Comparison of ENCODE assay signal across 12 cellular contexts in genomic region chr3:190319660-190320059, GRCh38. TPM values are rescaled to one million over a fixed set of nuclear protein-coding genes. Genes with fewer than 3 reads are reported as not detected.
DNase-seq lines count a peak whose midpoint lies in the region; ATAC-seq, FAIRE-seq and TF ChIP-seq lines count a peak whose summit lies in the region.
"Had no signal": no experiment of that assay in that cellular context is flagged by ENCODE, and none has a peak within 500 bp of the region (broad histone marks: within the 10 kb centered on the region; RNA-seq: fewer than 3 reads in every experiment).

No MANE protein-coding gene starts in this region.

- H3K4me3 ChIP-seq in breast epithelium = no peak overlapping the region
- H3K4me3 ChIP-seq in tibial artery = no peak overlapping the region

- H3K36me3 ChIP-seq in breast epithelium (no peaks in the 10 kb centered on the region), tibial artery (no peaks in the 10 kb centered on the region)

- H3K4me3 Mint-ChIP-seq in MCF 10A (ENCODE audit: unreplicated experiment) (peak overlapping the region; percentile 95), osteocyte (ENCODE audit: unreplicated experiment) (peak overlapping the region; percentile 88), glutamatergic neuron (ENCODE audit: unreplicated experiment) (no peak overlapping the region)
- no peak overlapping the region for H3K4me3 Mint-ChIP-seq in activated naive CD8-positive, alpha-beta T cell treated with anti-CD3 and anti-CD28 coated beads, Interleukin-2, amount 50 U/mL, for 24 hours
- H3K4me3 Mint-ChIP-seq: B cell had no signal

- no peaks in the 10 kb centered on the region for H3K27me3 Mint-ChIP-seq in MCF 10A (ENCODE audit: insufficient read depth, unreplicated experiment)
- peaks cover 35% of the 10 kb centered on the region for H3K27me3 Mint-ChIP-seq in activated naive CD8-positive, alpha-beta T cell treated with anti-CD3 and anti-CD28 coated beads, Interleukin-2, amount 50 U/mL, for 24 hours
- H3K27me3 Mint-ChIP-seq in osteocyte (ENCODE audit: unreplicated experiment) = no peaks in the 10 kb centered on the region
- H3K27me3 Mint-ChIP-seq in glutamatergic neuron (ENCODE audit: unreplicated experiment) = peaks cover 6% of the 10 kb centered on the region

- H3K27ac Mint-ChIP-seq in MCF 10A (ENCODE audit: low read depth, unreplicated experiment) = peak overlapping the region; percentile 96
- no peak overlapping the region for H3K27ac Mint-ChIP-seq in activated naive CD8-positive, alpha-beta T cell treated with anti-CD3 and anti-CD28 coated beads, Interleukin-2, amount 50 U/mL, for 24 hours
- H3K27ac Mint-ChIP-seq in osteocyte (ENCODE audit: unreplicated experiment) = no peak overlapping the region
- no peak overlapping the region for H3K27ac Mint-ChIP-seq in glutamatergic neuron (ENCODE audit: unreplicated experiment)
- H3K27ac Mint-ChIP-seq: B cell had no signal

- H3K4me1 ChIP-seq in breast epithelium = no peaks in the 10 kb centered on the region
- H3K4me1 ChIP-seq in tibial artery = peaks cover 0 to 17% (median 11%) of the 10 kb centered on the region in 4 donors

- TF ChIP-seq POLR2A in breast epithelium (IDR thresholded peaks at IDR 0.05) = no peak

- H3K9me3 Mint-ChIP-seq in MCF 10A (ENCODE audit: unreplicated experiment) = no peaks in the 10 kb centered on the region
- H3K9me3 Mint-ChIP-seq in activated naive CD8-positive, alpha-beta T cell treated with anti-CD3 and anti-CD28 coated beads, Interleukin-2, amount 50 U/mL, for 24 hours = no peaks in the 10 kb centered on the region
- H3K9me3 Mint-ChIP-seq in osteocyte (ENCODE audit: unreplicated experiment) = no peaks in the 10 kb centered on the region
- H3K9me3 Mint-ChIP-seq in glutamatergic neuron (ENCODE audit: unreplicated experiment) = peaks cover 3% of the 10 kb centered on the region

- peaks cover 56% of the 10 kb centered on the region for H3K36me3 Mint-ChIP-seq in MCF 10A (ENCODE audit: insufficient read depth, unreplicated experiment)
- H3K36me3 Mint-ChIP-seq in activated naive CD8-positive, alpha-beta T cell treated with anti-CD3 and anti-CD28 coated beads, Interleukin-2, amount 50 U/mL, for 24 hours (ENCODE audit: low read depth) = no peaks in the 10 kb centered on the region
- H3K36me3 Mint-ChIP-seq in osteocyte (ENCODE audit: unreplicated experiment) = no peaks in the 10 kb centered on the region
- no peaks in the 10 kb centered on the region for H3K36me3 Mint-ChIP-seq in glutamatergic neuron (ENCODE audit: unreplicated experiment)

- CTCF ChIA-PET in MCF 10A (lab: Yijun Ruan, JAX) = interaction anchor here (0.5 to 11.2 kb wide), 6 partner anchors 17 to 1047 kb away, joined by 3 to 102 read pairs (median 4); no protein-coding TSS in a partner anchor

- intact Hi-C loops in MCF 10A (cut with micrococcal nuclease) = loop anchor here (5.0 kb wide), 1 partner anchor 123 kb away; no protein-coding TSS in a partner anchor
- intact Hi-C loops in breast epithelium (cut with DNase I; ENCODE audit: low total_unique reads) = no loop called here
- intact Hi-C loops in tibial artery (cut with DNase I; ENCODE audit: low total_unique reads) = loop anchor here (5.0 kb wide), 1 partner anchor 352 kb away; no protein-coding TSS in a partner anchor

- POLR2A ChIA-PET in MCF 10A (lab: Yijun Ruan, JAX) = interaction anchor here (0.6 to 11.9 kb wide), 22 partner anchors 10 to 231 kb away, joined by 3 to 215 read pairs (median 8); no protein-coding TSS in a partner anchor

- no TSS peak for BruUV-seq in MCF 10A (replicated peaks; lab: Mats Ljungman, UMichigan)

- H3K9me3 ChIP-seq in breast epithelium (no peaks in the 10 kb centered on the region), tibial artery (no peaks in the 10 kb centered on the region)

- FAIRE-seq in urothelium cell line (lab: Jason Lieb, UNC) = no peak
- FAIRE-seq: GM12891 had no signal

- ATAC-seq in activated naive CD8-positive, alpha-beta T cell treated with anti-CD3 and anti-CD28 coated beads, Interleukin-2, amount 50 U/mL, for 24 hours = peak; percentile 66

- no peak for TF ChIP-seq CTCF in MCF 10A (IDR thresholded peaks at IDR 0.05; ENCODE audit: unreplicated experiment)
- no peak for TF ChIP-seq CTCF in breast epithelium (IDR thresholded peaks at IDR 0.05)
- TF ChIP-seq CTCF in osteocyte (IDR thresholded peaks at IDR 0.05) = no peak
- no peak for TF ChIP-seq CTCF in tibial artery (IDR thresholded peaks at IDR 0.05)
- TF ChIP-seq CTCF in glutamatergic neuron (IDR thresholded peaks at IDR 0.05; ENCODE audit: partially characterized antibody, unreplicated experiment) = no peak

- H3K4me1 Mint-ChIP-seq in MCF 10A (ENCODE audit: insufficient read depth, unreplicated experiment) = peaks cover 47% of the 10 kb centered on the region
- peaks cover 35% of the 10 kb centered on the region for H3K4me1 Mint-ChIP-seq in activated naive CD8-positive, alpha-beta T cell treated with anti-CD3 and anti-CD28 coated beads, Interleukin-2, amount 50 U/mL, for 24 hours
- H3K4me1 Mint-ChIP-seq in osteocyte (ENCODE audit: unreplicated experiment) = peaks cover 55% of the 10 kb centered on the region
- H3K4me1 Mint-ChIP-seq in glutamatergic neuron (ENCODE audit: low read depth, unreplicated experiment) = peaks cover 2% of the 10 kb centered on the region

- H3K27me3 ChIP-seq in breast epithelium = no peaks in the 10 kb centered on the region
- peaks cover 0 to 5% of the 10 kb centered on the region in 2 donors for H3K27me3 ChIP-seq in tibial artery

- peak; percentile 95 for DNase-seq in MCF 10A (ENCODE audit: unreplicated experiment)
- no peak for DNase-seq in breast epithelium (ENCODE audit: low spot score in 2 of 2)
- DNase-seq in activated naive CD8-positive, alpha-beta T cell treated with anti-CD3 and anti-CD28 coated beads, Interleukin-2, amount 50 U/mL, for 24 hours = peak; percentile 47
- no peak for DNase-seq in osteocyte (ENCODE audit: extremely low spot score, unreplicated experiment)
- DNase-seq in urothelium cell line (ENCODE audit: low spot score) = peak; percentile 20
- DNase-seq in tibial artery = no peak
- no peak for DNase-seq in glutamatergic neuron
- no peak for DNase-seq in GM03348 (ENCODE audit: low spot score)
- DNase-seq: Kasumi-1 had no signal

- H3K27ac ChIP-seq in breast epithelium (no peak overlapping the region), tibial artery (no peak overlapping the region)
- H3K27ac ChIP-seq: VCaP had no signal

RNA-seq across cellular contexts. Expression of gene CLDN1, which starts 2.6 kb away (rescaled TPM):
- total RNA-seq in MCF 10A (2022) (197 and 263 TPM in 2 replicates), breast epithelium (10 to 100 TPM in 1 of 3 donors, 1 to 10 TPM in 1, under 1 TPM in 1; 0.80 to 51.8 (median 2.9) TPM), osteocyte (41.4 and 43.8 TPM in 2 replicates), glutamatergic neuron (ENCODE audit: unreplicated experiment) (not detected)
- total RNA-seq: B cell had no signal

Comparison
In these comparisons a context has a peak if more than half of its experiments do, and no peak if none do; other contexts are left out.
1. DNase-seq: peak in MCF 10A (single experiment), activated naive CD8-positive, alpha-beta T cell treated with anti-CD3 and anti-CD28 coated beads, Interleukin-2, amount 50 U/mL, for 24 hours (single experiment) and urothelium cell line (single experiment); none in breast epithelium (0 of 2), osteocyte (single experiment), tibial artery (0 of 2), glutamatergic neuron (single experiment) and GM03348 (single experiment).
2. H3K4me3 Mint-ChIP-seq: peak in MCF 10A (single experiment) and osteocyte (single experiment); none in activated naive CD8-positive, alpha-beta T cell treated with anti-CD3 and anti-CD28 coated beads, Interleukin-2, amount 50 U/mL, for 24 hours (single experiment) and glutamatergic neuron (single experiment).